7 cellular contexts compared by ENCODE assay signal in genomic region chr2:24093270-24093669, GRCh38. TPM values are rescaled to one million over a fixed set of nuclear protein-coding genes. Genes with fewer than 3 reads are reported as not detected.
"Had no signal": no experiment of that assay in that cellular context is flagged by ENCODE, and none has a peak within 500 bp of the region (broad histone marks: within the 10 kb centered on the region; RNA-seq: fewer than 3 reads in every experiment).

No MANE protein-coding gene starts in this region.

RNA-seq across cellular contexts. Expression of gene PFN4, which starts 29.9 kb away (rescaled TPM):
- total RNA-seq: activated naive CD4-positive, alpha-beta T cell treated with anti-CD3 and anti-CD28 coated beads, Interleukin-2, amount 50 U/mL, for 72 hours; activated naive CD8-positive, alpha-beta T cell treated with anti-CD3 and anti-CD28 coated beads, Interleukin-2, amount 10 ng/mL, durations not matched to agents 7 days and 5 days; activated T-cell treated with anti-CD3 and anti-CD28 coated beads, Interleukin-2, amount 50 U/mL, for 4 hours; activated T-helper 1 cell treated with anti-CD3 and anti-CD28 coated beads, Interleukin-12 subunit alpha, Interleukin-12 subunit beta, Interleukin-2, Interleukin-4 antibody, amounts not matched to agents 30 ng/mL and 10 ng/mL and 1 ng/mL, durations not matched to agents 14 hours and 24 hours and 36 hours; ascending aorta; body of pancreas; cardiac muscle cell had no signal

RNA-seq across cellular contexts. Expression of gene FKBP1B, which starts 43.7 kb away (rescaled TPM):
- total RNA-seq: ascending aorta had no signal
